In genomic region chr20:41172296-41173140, GRCh38 we compare ENCODE assay signal across 8 cellular contexts. TPM values are rescaled to one million over a fixed set of nuclear protein-coding genes. Genes with fewer than 3 reads are reported as not detected.
DNase-seq lines count a peak whose midpoint lies in the region; ATAC-seq and TF ChIP-seq lines count a peak whose summit lies in the region.

No MANE protein-coding gene starts in this region.

- H3K9me3 ChIP-seq in AG04450 (ENCODE audit: control insufficient read depth, insufficient read depth, low read length) (no peaks in the 10 kb centered on the region), esophagus squamous epithelium (no peaks in the 10 kb centered on the region)

- POLR2A ChIA-PET in AG04450 (lab: Yijun Ruan, JAX) = interaction anchor here (1.0 to 1.8 kb wide), 2 partner anchors 60 to 120 kb away, joined by 3 to 6 read pairs; no protein-coding TSS in a partner anchor

- peak overlapping the region; percentile 39 for H3K27ac ChIP-seq in AG04450 (ENCODE audit: low read depth, low read length)
- H3K27ac ChIP-seq in esophagus squamous epithelium = peak overlapping the region; percentile 67 to 90 (median 82)

- 40 to 73% methylated on average over 10 of the region's 18 CpGs for WGBS in esophagus squamous epithelium, 2 donors

- TF ChIP-seq POLR2A in esophagus squamous epithelium (IDR thresholded peaks at IDR 0.05) = no peak

- H3K4me3 ChIP-seq in AG04450 (ENCODE audit: low read depth, low read length) = no peak overlapping the region
- no peak overlapping the region for H3K4me3 ChIP-seq in esophagus squamous epithelium

- CTCF ChIA-PET in AG04450 (lab: Charles Lee) = interaction anchor here (0.5 to 7.3 kb wide), 63 partner anchors 9 to 444 kb away, joined by 3 to 170 read pairs (median 5); partner anchors contain the start of genes LPIN3 and PLCG1

- peak overlapping the region; percentile 46 for H3K27ac Mint-ChIP-seq in activated CD4-positive, alpha-beta T cell treated with anti-CD3 and anti-CD28 coated beads, Interleukin-2, amount 10 ng/mL, durations not matched to agents 24 days and 14 days

- intact Hi-C loops in activated CD4-positive, alpha-beta T cell treated with anti-CD3 and anti-CD28 coated beads, Interleukin-2, amount 10 ng/mL, durations not matched to agents 24 days and 14 days (cut with micrococcal nuclease) = loop anchor here (1.0 to 5.0 kb wide), 3 partner anchors 35 to 168 kb away; partner anchors contain the start of genes LPIN3 and PLCG1
- intact Hi-C loops in esophagus squamous epithelium (cut with DNase I) = loop anchor here (5.0 to 10.0 kb wide), 3 partner anchors 60 to 232 kb away; partner anchors contain the start of gene LPIN3

- no peaks in the 10 kb centered on the region for H3K27me3 Mint-ChIP-seq in activated CD4-positive, alpha-beta T cell treated with anti-CD3 and anti-CD28 coated beads, Interleukin-2, amount 10 ng/mL, durations not matched to agents 24 days and 14 days

- H3K4me1 ChIP-seq in esophagus squamous epithelium = peaks cover 5 to 74% (median 22%) of the 10 kb centered on the region in 3 donors

- H3K27me3 ChIP-seq in AG04450 (ENCODE audit: control insufficient read depth, insufficient read depth, low read length) = no peaks in the 10 kb centered on the region
- no peaks in the 10 kb centered on the region for H3K27me3 ChIP-seq in esophagus squamous epithelium

- H3K36me3 Mint-ChIP-seq in activated CD4-positive, alpha-beta T cell treated with anti-CD3 and anti-CD28 coated beads, Interleukin-2, amount 10 ng/mL, durations not matched to agents 24 days and 14 days (ENCODE audit: low read depth) = peaks cover 70% of the 10 kb centered on the region

- TF ChIP-seq CTCF in AG04450 (IDR thresholded peaks at IDR 0.05; ENCODE audit: low read depth, low read length) (no peak), esophagus squamous epithelium (IDR thresholded peaks at IDR 0.05) (no peak), omental fat pad (IDR thresholded peaks at IDR 0.05) (no peak)

- no peaks in the 10 kb centered on the region for H3K9me3 Mint-ChIP-seq in activated CD4-positive, alpha-beta T cell treated with anti-CD3 and anti-CD28 coated beads, Interleukin-2, amount 10 ng/mL, durations not matched to agents 24 days and 14 days

- peaks cover 18% of the 10 kb centered on the region for H3K4me1 Mint-ChIP-seq in activated CD4-positive, alpha-beta T cell treated with anti-CD3 and anti-CD28 coated beads, Interleukin-2, amount 10 ng/mL, durations not matched to agents 24 days and 14 days

- ATAC-seq in omental fat pad (ENCODE audit: low FRiP score) = peak; percentile 18

- H3K36me3 ChIP-seq in esophagus squamous epithelium = peaks cover 10 to 90% (median 16%) of the 10 kb centered on the region in 3 donors

- no peak for DNase-seq in AG04450 (ENCODE audit: low read depth, low spot score)
- DNase-seq in activated CD4-positive, alpha-beta T cell treated with anti-CD3 and anti-CD28 coated beads, Interleukin-2, amount 10 ng/mL, durations not matched to agents 24 days and 14 days = no peak
- no peak for DNase-seq in esophagus squamous epithelium (lab: John Stamatoyannopoulos, UW)
- no peak for DNase-seq in omental fat pad (ENCODE audit: low spot score)
- DNase-seq in NCI-H524 treated with DMSO at 0.1 percent for 48 hours (lab: John Stamatoyannopoulos, UW) = no peak
- DNase-seq in NCI-H2227 (lab: John Stamatoyannopoulos, UW; ENCODE audit: unreplicated experiment) = no peak
- DNase-seq in NCI-H128 (lab: John Stamatoyannopoulos, UW; ENCODE audit: unreplicated experiment) = no peak
- no peak for DNase-seq in medulla oblongata (ENCODE audit: extremely low spot score)

- H3K4me3 Mint-ChIP-seq in activated CD4-positive, alpha-beta T cell treated with anti-CD3 and anti-CD28 coated beads, Interleukin-2, amount 10 ng/mL, durations not matched to agents 24 days and 14 days = no peak overlapping the region

RNA-seq across cellular contexts. Expression of gene PLCG1, which starts 35.2 kb away (rescaled TPM):
- polyA plus RNA-seq in AG04450 (2011; rRNA removed) = 54.6 and 71.8 TPM in 2 replicates
- 102 and 122 TPM in 2 replicates for polyA minus RNA-seq in AG04450 (2011; rRNA and poly(A)+ RNA removed)
- 246 and 255 TPM in 2 replicates for total RNA-seq in activated CD4-positive, alpha-beta T cell treated with anti-CD3 and anti-CD28 coated beads, Interleukin-2, amount 10 ng/mL, durations not matched to agents 24 days and 14 days
- total RNA-seq in esophagus squamous epithelium (10 to 100 TPM; 30.4 to 84.7 (median 47.8) TPM), omental fat pad (100 to 1,000 TPM in 1 of 4 donors, 10 to 100 TPM in 3; 43.9 to 189 (median 63.1) TPM)
